In genomic region chr7:37031571-37032257, GRCh38 we compare ENCODE assay signal across 8 cellular contexts.
DNase-seq lines count a peak whose midpoint lies in the region; ATAC-seq and TF ChIP-seq lines count a peak whose summit lies in the region.

No MANE protein-coding gene starts in this region.

- ATAC-seq in GM21515 (IDR thresholded peaks at IDR 0.05; ENCODE audit: unreplicated experiment) = no peak

- no peaks in the 10 kb centered on the region for H3K27me3 Mint-ChIP-seq in activated T-helper 1 cell treated with anti-CD3 and anti-CD28 coated beads, Interleukin-12 subunit alpha, Interleukin-12 subunit beta, Interleukin-2, Interleukin-4 antibody, amounts not matched to agents 30 ng/mL and 10 ng/mL and 1 ng/mL, durations not matched to agents 14 hours and 24 hours and 36 hours (ENCODE audit: insufficient read depth)

- H3K9me3 Mint-ChIP-seq in activated T-helper 1 cell treated with anti-CD3 and anti-CD28 coated beads, Interleukin-12 subunit alpha, Interleukin-12 subunit beta, Interleukin-2, Interleukin-4 antibody, amounts not matched to agents 30 ng/mL and 10 ng/mL and 1 ng/mL, durations not matched to agents 14 hours and 24 hours and 36 hours = no peaks in the 10 kb centered on the region

- peak overlapping the region; percentile 69 for H3K27ac Mint-ChIP-seq in activated T-helper 1 cell treated with anti-CD3 and anti-CD28 coated beads, Interleukin-12 subunit alpha, Interleukin-12 subunit beta, Interleukin-2, Interleukin-4 antibody, amounts not matched to agents 30 ng/mL and 10 ng/mL and 1 ng/mL, durations not matched to agents 14 hours and 24 hours and 36 hours

- peaks cover 35% of the 10 kb centered on the region for H3K36me3 Mint-ChIP-seq in activated T-helper 1 cell treated with anti-CD3 and anti-CD28 coated beads, Interleukin-12 subunit alpha, Interleukin-12 subunit beta, Interleukin-2, Interleukin-4 antibody, amounts not matched to agents 30 ng/mL and 10 ng/mL and 1 ng/mL, durations not matched to agents 14 hours and 24 hours and 36 hours (ENCODE audit: low read depth)

- TF ChIP-seq EP300 in tibial nerve (IDR thresholded peaks at IDR 0.05) = peak; percentile 22 to 93

- peaks cover 0 to 38% (median 21%) of the 10 kb centered on the region in 4 donors for H3K4me1 ChIP-seq in tibial nerve

- intact Hi-C loops in activated T-helper 1 cell treated with anti-CD3 and anti-CD28 coated beads, Interleukin-12 subunit alpha, Interleukin-12 subunit beta, Interleukin-2, Interleukin-4 antibody, amounts not matched to agents 30 ng/mL and 10 ng/mL and 1 ng/mL, durations not matched to agents 14 hours and 24 hours and 36 hours (cut with micrococcal nuclease) = loop anchor here (1.0 to 10.0 kb wide), 6 partner anchors 34 to 639 kb away; partner anchors contain the start of gene ELMO1
- intact Hi-C loops in posterior vena cava (cut with DNase I) = no loop called here

- H3K36me3 ChIP-seq in tibial nerve = no peaks in the 10 kb centered on the region

- H3K27me3 ChIP-seq in tibial nerve = no peaks in the 10 kb centered on the region

- DNase-seq in GM04504 (ENCODE audit: low read depth) (peak; percentile 98), NCI-H345 (lab: John Stamatoyannopoulos, UW) (peak; percentile 87), fibroblast of the conjunctiva (ENCODE audit: low read depth) (peak; percentile 98), non-pigmented ciliary epithelial cell (ENCODE audit: low read depth) (peak; percentile 99), tibial nerve (ENCODE audit: low spot score in 2 of 2) (peak; percentile 39 to 87), posterior vena cava (ENCODE audit: low spot score) (no peak)
- peak; percentile 19 for DNase-seq in activated T-helper 1 cell treated with anti-CD3 and anti-CD28 coated beads, Interleukin-12 subunit alpha, Interleukin-12 subunit beta, Interleukin-2, Interleukin-4 antibody, amounts not matched to agents 30 ng/mL and 10 ng/mL and 1 ng/mL, durations not matched to agents 14 hours and 24 hours and 36 hours (ENCODE audit: low spot score)

- no peak overlapping the region for H3K4me3 Mint-ChIP-seq in activated T-helper 1 cell treated with anti-CD3 and anti-CD28 coated beads, Interleukin-12 subunit alpha, Interleukin-12 subunit beta, Interleukin-2, Interleukin-4 antibody, amounts not matched to agents 30 ng/mL and 10 ng/mL and 1 ng/mL, durations not matched to agents 14 hours and 24 hours and 36 hours

- no peak for TF ChIP-seq CTCF in tibial nerve (IDR thresholded peaks at IDR 0.05)

- H3K27ac ChIP-seq in tibial nerve = peak overlapping the region; percentile 9 to 88 (median 74)

- 14 to 17% methylated on average over 9 of the region's 9 CpGs for WGBS in tibial nerve, 2 donors

- TF ChIP-seq POLR2A in tibial nerve (IDR thresholded peaks at IDR 0.05) = no peak

- no peaks in the 10 kb centered on the region for H3K9me3 ChIP-seq in tibial nerve

- no peak overlapping the region for H3K4me3 ChIP-seq in tibial nerve

- peaks cover 59% of the 10 kb centered on the region for H3K4me1 Mint-ChIP-seq in activated T-helper 1 cell treated with anti-CD3 and anti-CD28 coated beads, Interleukin-12 subunit alpha, Interleukin-12 subunit beta, Interleukin-2, Interleukin-4 antibody, amounts not matched to agents 30 ng/mL and 10 ng/mL and 1 ng/mL, durations not matched to agents 14 hours and 24 hours and 36 hours (ENCODE audit: low read depth)
